ENCODE assay signal across 22 cellular contexts in the genomic region with DNA sequence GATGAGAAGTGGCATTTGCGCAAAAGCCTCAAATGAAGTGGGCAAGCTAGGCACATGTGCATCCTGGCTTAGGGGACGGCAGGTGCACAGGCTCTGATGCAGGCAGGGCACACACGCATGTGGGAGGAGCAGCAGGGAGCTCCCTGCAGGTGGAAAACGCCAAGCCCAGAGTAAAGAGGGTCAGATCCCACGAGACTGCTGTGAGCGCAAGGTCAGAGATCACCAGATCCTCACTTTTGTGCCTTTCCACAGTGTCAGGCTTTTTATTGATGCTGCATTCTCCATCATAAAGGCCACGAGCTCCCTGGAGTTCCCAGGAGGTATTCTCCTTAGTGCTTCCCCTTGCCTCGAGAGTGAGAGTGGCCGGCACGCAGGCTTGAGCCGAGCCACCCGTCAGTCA.
"Had no signal": no experiment of that assay in that cellular context is flagged by ENCODE, and none has a peak within 500 bp of the region (broad histone marks: within the 10 kb centered on the region; RNA-seq: fewer than 3 reads in every experiment).

No MANE protein-coding gene starts in this region.

- H3K4me1 Mint-ChIP-seq: IgD-negative memory B cell had no signal

- DNase-seq: Kasumi-1; MM.1S; NCI-H1092 treated with DMSO at 0.1 percent for 48 hours; NCI-H1436; NCI-H187 treated with DMSO at 0.1 percent for 48 hours; NCI-H2029 treated with DMSO at 0.1 percent for 48 hours; NCI-H2227 treated with DMSO at 0.1 percent for 48 hours; NCI-H524; NCI-H526 treated with DMSO at 0.1 percent for 48 hours; NCI-H748 treated with DMSO at 0.1 percent for 48 hours; NK-92 treated with Interleukin-12 subunit alpha and Interleukin-12 subunit beta, amount 100 ng/mL, for 24 hours; PC-3; SHP77; SK-N-SH; SW 1271; T-helper 1 cell had no signal

- H3K9me3 Mint-ChIP-seq: IgD-negative memory B cell had no signal

- H3K9me2 ChIP-seq: SK-N-SH had no signal

- H3K27ac ChIP-seq: KMS-11, RWPE1 had no signal

- H3K4me3 Mint-ChIP-seq: IgD-negative memory B cell had no signal

- H3K9me3 ChIP-seq: SK-N-SH had no signal

- H3K36me3 Mint-ChIP-seq: IgD-negative memory B cell had no signal

- H3K4me3 ChIP-seq: K562 had no signal

- H3K4me2 ChIP-seq: KMS-11, SK-N-SH had no signal

- ATAC-seq: HepG2, K562, Panc1, PC-3 had no signal

- H3K9ac ChIP-seq: KMS-11, SK-N-SH had no signal

- H3K27me3 Mint-ChIP-seq: IgD-negative memory B cell had no signal
